In the genomic region with DNA sequence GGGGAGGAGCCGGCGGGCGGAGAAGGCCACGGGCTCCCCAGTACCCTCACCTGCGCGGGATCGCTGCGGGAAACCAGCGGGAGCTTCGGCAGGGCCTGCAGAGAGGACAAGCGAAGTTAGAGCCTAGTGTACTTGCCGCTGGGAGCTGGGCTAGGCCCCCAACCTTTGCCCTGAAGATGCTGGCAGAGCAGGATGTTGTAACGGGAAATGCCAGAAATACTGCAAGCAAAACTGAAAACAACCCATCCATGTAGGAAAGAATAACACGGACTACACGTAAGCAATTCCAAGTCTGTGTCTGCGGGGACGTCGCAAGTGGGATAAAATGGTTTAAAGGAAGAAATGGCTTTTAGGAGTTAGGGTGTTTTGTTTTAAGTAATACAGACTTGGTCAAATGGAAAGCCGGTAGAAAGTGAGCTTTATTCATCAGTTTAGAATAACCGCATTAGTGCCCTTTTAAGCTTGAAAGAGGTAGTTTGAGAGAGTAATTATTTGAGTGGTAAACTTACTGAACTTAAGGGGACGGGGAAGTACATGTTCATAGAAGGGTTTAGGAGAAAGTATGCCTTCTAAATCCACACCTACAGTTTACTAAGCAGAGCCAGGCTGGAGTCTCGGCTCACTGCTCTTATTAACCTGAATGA, we compare ENCODE assay signal across 8 cellular contexts.
DNase-seq lines count a peak whose midpoint lies in the region; ATAC-seq and TF ChIP-seq lines count a peak whose summit lies in the region.
"Not testable (repeated sequence)": the region's sequence is repeated elsewhere in the genome, so short reads cannot be mapped to it uniquely, and the experiment has no call there.

No MANE protein-coding gene starts in this region.

- not testable (repeated sequence) for H3K36me3 ChIP-seq in BLaER1 treated with 17β-estradiol and CSF1 and Interleukin-3, amounts not matched to agents 10 nM and 100 nM; muscle layer of duodenum (ENCODE audit: control insufficient read depth in 1 of 2, insufficient read depth in 2 of 2, low read length in 2 of 2)

- H3K4me1 Mint-ChIP-seq in glutamatergic neuron (ENCODE audit: low read depth, unreplicated experiment); stimulated activated effector memory CD8-positive, alpha-beta T cell treated with anti-CD3 and anti-CD28 coated beads, Interleukin-12 subunit alpha, Interleukin-12 subunit beta, amount 100 ng/mL, for 72 hours: not testable (repeated sequence)

- H3K4me1 ChIP-seq in BLaER1 treated with 17β-estradiol and CSF1 and Interleukin-3, amounts not matched to agents 10 nM and 100 nM; muscle layer of duodenum (ENCODE audit: control insufficient read depth in 1 of 2, insufficient read depth in 2 of 2, low read length in 2 of 2): not testable (repeated sequence)

- H3K4me3 Mint-ChIP-seq in glutamatergic neuron (ENCODE audit: unreplicated experiment): peak overlapping the region; percentile 66
- H3K4me3 Mint-ChIP-seq in stimulated activated effector memory CD8-positive, alpha-beta T cell treated with anti-CD3 and anti-CD28 coated beads, Interleukin-12 subunit alpha, Interleukin-12 subunit beta, amount 100 ng/mL, for 72 hours: peak overlapping the region; percentile 57

- H3K36me3 Mint-ChIP-seq in glutamatergic neuron (ENCODE audit: unreplicated experiment); stimulated activated effector memory CD8-positive, alpha-beta T cell treated with anti-CD3 and anti-CD28 coated beads, Interleukin-12 subunit alpha, Interleukin-12 subunit beta, amount 100 ng/mL, for 72 hours: not testable (repeated sequence)

- H4K20me1 ChIP-seq in BLaER1 treated with 17β-estradiol and CSF1 and Interleukin-3, amounts not matched to agents 10 nM and 100 nM: not testable (repeated sequence)

- H3K27ac ChIP-seq in BLaER1 treated with 17β-estradiol and CSF1 and Interleukin-3, amounts not matched to agents 10 nM and 100 nM: peak overlapping the region in 10 of 11 experiments; percentile 50 to 87 (median 82); a peak in 19 of 22 replicates
- H3K27ac ChIP-seq in caudate nucleus (ENCODE audit: low read depth, low read length): peak overlapping the region; percentile 44
- H3K27ac ChIP-seq in muscle layer of duodenum (ENCODE audit: low read length): not testable (repeated sequence)

- not testable (repeated sequence) for H3K27me3 ChIP-seq in BLaER1 treated with 17β-estradiol and CSF1 and Interleukin-3, amounts not matched to agents 10 nM and 100 nM; muscle layer of duodenum (ENCODE audit: low read depth, low read length)

- not testable (repeated sequence) for H3K9me3 ChIP-seq in BLaER1 treated with 17β-estradiol and CSF1 and Interleukin-3, amounts not matched to agents 10 nM and 100 nM (replicated peaks in 1 of 11); muscle layer of duodenum (ENCODE audit: control insufficient read depth in 1 of 2, low read length in 2 of 2)

- not testable (repeated sequence) for TF ChIP-seq CTCF in glutamatergic neuron (IDR thresholded peaks at IDR 0.05; ENCODE audit: partially characterized antibody, unreplicated experiment)

- H3K9ac ChIP-seq in BLaER1 treated with 17β-estradiol and CSF1 and Interleukin-3, amounts not matched to agents 10 nM and 100 nM: peak overlapping the region; percentile 60 to 85 (median 81); a peak in 21 of 22 replicates

- peak overlapping the region; percentile 59 to 87 (median 76) for H3K4me2 ChIP-seq in BLaER1 treated with 17β-estradiol and CSF1 and Interleukin-3, amounts not matched to agents 10 nM and 100 nM

- DNase-seq in H4 (ENCODE audit: low spot score) (peak; percentile 48), NCI-H226 (peak; percentile 33), caudate nucleus (lab: John Stamatoyannopoulos, UW) (peak in 13 of 61 donors; percentile 2 to 36 (median 18))
- DNase-seq in activated CD4-positive, alpha-beta T cell treated with anti-CD3 and anti-CD28 coated beads, Interleukin-2, amount 50 U/mL, for 1 hour: peak; percentile 1
- not testable (repeated sequence) for DNase-seq in glutamatergic neuron
- DNase-seq in stimulated activated effector memory CD8-positive, alpha-beta T cell treated with anti-CD3 and anti-CD28 coated beads, Interleukin-12 subunit alpha, Interleukin-12 subunit beta, amount 100 ng/mL, for 72 hours (ENCODE audit: low spot score in 2 of 2): peak in 1 of 2 donors; percentile 50

- peak; percentile 27 for ATAC-seq in stimulated activated effector memory CD8-positive, alpha-beta T cell treated with anti-CD3 and anti-CD28 coated beads, Interleukin-12 subunit alpha, Interleukin-12 subunit beta, amount 100 ng/mL, for 72 hours

- not testable (repeated sequence) for H3K27me3 Mint-ChIP-seq in glutamatergic neuron (ENCODE audit: unreplicated experiment)

- not testable (repeated sequence) for H3K9me3 Mint-ChIP-seq in glutamatergic neuron (ENCODE audit: unreplicated experiment); stimulated activated effector memory CD8-positive, alpha-beta T cell treated with anti-CD3 and anti-CD28 coated beads, Interleukin-12 subunit alpha, Interleukin-12 subunit beta, amount 100 ng/mL, for 72 hours

- H3K4me3 ChIP-seq in BLaER1 treated with 17β-estradiol and CSF1 and Interleukin-3, amounts not matched to agents 10 nM and 100 nM: peak overlapping the region; percentile 64 to 78 (median 70)
- H3K4me3 ChIP-seq in muscle layer of duodenum (ENCODE audit: low read depth in 1 of 2, low read length in 2 of 2): peak overlapping the region; percentile 16 to 60

- not testable (repeated sequence) for H3K27ac Mint-ChIP-seq in glutamatergic neuron (ENCODE audit: unreplicated experiment)
- H3K27ac Mint-ChIP-seq in stimulated activated effector memory CD8-positive, alpha-beta T cell treated with anti-CD3 and anti-CD28 coated beads, Interleukin-12 subunit alpha, Interleukin-12 subunit beta, amount 100 ng/mL, for 72 hours: peak overlapping the region; percentile 10
